Comparison of ENCODE assay signal across 21 cellular contexts in genomic region chr11:75447415-75447814, GRCh38. TPM values are rescaled to one million over a fixed set of nuclear protein-coding genes. Genes with fewer than 3 reads are reported as not detected.
A peak's percentile ranks its signal among the peaks of the same experiment; 100 is the strongest.
DNase-seq lines count a peak whose midpoint lies in the region; TF ChIP-seq lines count a peak whose summit lies in the region.
"Had no signal": no experiment of that assay in that cellular context is flagged by ENCODE, and none has a peak within 500 bp of the region (broad histone marks: within the 10 kb centered on the region; RNA-seq: fewer than 3 reads in every experiment).

No MANE protein-coding gene starts in this region.

- H3K4me3 ChIP-seq in HEK293 (ENCODE audit: low read depth, low read length) (no peak overlapping the region), neuronal stem cell (ENCODE audit: low read length in 2 of 2) (no peak overlapping the region), WERI-Rb-1 (ENCODE audit: low read depth, low read length) (no peak overlapping the region)
- H3K4me3 ChIP-seq: A549; BLaER1 treated with 17β-estradiol and CSF1 and Interleukin-3, amounts not matched to agents 10 nM and 100 nM had no signal

- no peak overlapping the region for H4K8ac ChIP-seq in neuronal stem cell (ENCODE audit: low read depth, low read length)

- WGBS in neuronal stem cell (ENCODE audit: extremely low coverage in 2 of 2, insufficient read length in 2 of 2, insufficient replicate concordance in 1 of 2), 2 donors = no CpG with 5 or more reads among the region's 5 CpGs

- H3K36me3 ChIP-seq in HEK293 (ENCODE audit: control insufficient read depth in 2 of 2, insufficient read depth in 1 of 2, low read length in 2 of 2) = no peaks in the 10 kb centered on the region
- no peaks in the 10 kb centered on the region for H3K36me3 ChIP-seq in neuronal stem cell (replicated peaks in 1 of 2; ENCODE audit: control insufficient read depth in 2 of 2, insufficient read depth in 2 of 2, low read length in 2 of 2)
- no peaks in the 10 kb centered on the region; the same call in 1 of the 2 replicates for H3K36me3 ChIP-seq in WERI-Rb-1

- no peak overlapping the region for H2AFZ ChIP-seq in neuronal stem cell (ENCODE audit: low read length)

- H2BK12ac ChIP-seq in neuronal stem cell (ENCODE audit: low read length) = no peak overlapping the region

- peak; percentile 6 for DNase-seq in NCI-H82 (lab: John Stamatoyannopoulos, UW)
- no peak for DNase-seq in NCI-H82 treated with DMSO at 0.1 percent for 48 hours (lab: John Stamatoyannopoulos, UW; ENCODE audit: unreplicated experiment)
- DNase-seq in MV-4-11 (lab: John Stamatoyannopoulos, UW) = peak; percentile 5
- no peak for DNase-seq in neuronal stem cell (ENCODE audit: low spot score)
- DNase-seq in SKM-1 (lab: John Stamatoyannopoulos, UW; ENCODE audit: unreplicated experiment) = no peak
- DNase-seq in osteocyte (ENCODE audit: extremely low spot score, unreplicated experiment) = no peak
- no peak for DNase-seq in WERI-Rb-1
- DNase-seq: AML-193; Caco-2; Calu3; CD4-positive, alpha-beta T cell; CD8-positive, alpha-beta T cell; DMS79 treated with DMSO at 0.1 percent for 48 hours; GF-D8 had no signal

- no peaks in the 10 kb centered on the region for H3K27me3 Mint-ChIP-seq in osteocyte (ENCODE audit: unreplicated experiment)
- H3K27me3 Mint-ChIP-seq: CD4-positive, alpha-beta T cell had no signal

- H2AK5ac ChIP-seq in neuronal stem cell (ENCODE audit: low read depth, low read length) = no peak overlapping the region

- H2BK120ac ChIP-seq in neuronal stem cell (ENCODE audit: low read depth, low read length) = no peak overlapping the region

- no peak overlapping the region for H2BK5ac ChIP-seq in neuronal stem cell (ENCODE audit: low read length)

- H3K4ac ChIP-seq in neuronal stem cell (ENCODE audit: low read length) = no peak overlapping the region

- H3K4me2 ChIP-seq in neuronal stem cell (ENCODE audit: insufficient read depth, low read length, poor library complexity, severe bottlenecking) = no peak overlapping the region
- H3K4me2 ChIP-seq: A549; BLaER1 treated with 17β-estradiol and CSF1 and Interleukin-3, amounts not matched to agents 10 nM and 100 nM had no signal

- no peak overlapping the region for H3K23ac ChIP-seq in neuronal stem cell (ENCODE audit: low read depth, low read length, poor library complexity)

- POLR2A ChIA-PET in HEK293 (lab: Yijun Ruan, JAX) = no interaction called here

- no peaks in the 10 kb centered on the region for H3K4me1 ChIP-seq in HEK293 (ENCODE audit: control insufficient read depth, insufficient read depth, low read length)
- peaks cover 2 to 3% of the 10 kb centered on the region in 2 donors for H3K4me1 ChIP-seq in neuronal stem cell (ENCODE audit: control insufficient read depth in 2 of 2, insufficient read depth in 1 of 2, low read depth in 1 of 2, low read length in 2 of 2)
- H3K4me1 ChIP-seq: A549; BLaER1 treated with 17β-estradiol and CSF1 and Interleukin-3, amounts not matched to agents 10 nM and 100 nM; Caco-2 had no signal

- H3K4me1 Mint-ChIP-seq in osteocyte (ENCODE audit: unreplicated experiment) = no peaks in the 10 kb centered on the region
- H3K4me1 Mint-ChIP-seq: B cell had no signal

- H3K27ac ChIP-seq in HEK293 (ENCODE audit: extremely low read depth, low read depth, low read length) = no peak overlapping the region
- H3K27ac ChIP-seq in neuronal stem cell (replicated peaks; ENCODE audit: low read length) = no peak overlapping the region
- H3K27ac ChIP-seq in WERI-Rb-1 = no peak overlapping the region
- H3K27ac ChIP-seq: 22Rv1; A549; BLaER1 treated with 17β-estradiol and CSF1 and Interleukin-3, amounts not matched to agents 10 nM and 100 nM; C4-2B had no signal

- H3K9me3 Mint-ChIP-seq in osteocyte (ENCODE audit: unreplicated experiment) = no peaks in the 10 kb centered on the region
- H3K9me3 Mint-ChIP-seq: CD4-positive, alpha-beta T cell; CD8-positive, alpha-beta T cell had no signal

- H3K79me1 ChIP-seq in neuronal stem cell (ENCODE audit: low read depth, low read length) = no peaks in the 10 kb centered on the region

- no peak overlapping the region for H2BK15ac ChIP-seq in neuronal stem cell (ENCODE audit: low read length)

- H3K9ac ChIP-seq in neuronal stem cell (ENCODE audit: low read depth, low read length, poor library complexity) = no peak overlapping the region
- H3K9ac ChIP-seq: BLaER1 treated with 17β-estradiol and CSF1 and Interleukin-3, amounts not matched to agents 10 nM and 100 nM had no signal

- TF ChIP-seq CTCF in HEK293 (tag by site-specific recombination; IDR thresholded peaks at IDR 0.05) = no peak
- no peak for TF ChIP-seq CTCF in osteocyte (IDR thresholded peaks at IDR 0.05)
- TF ChIP-seq CTCF in WERI-Rb-1 (IDR thresholded peaks at IDR 0.05; ENCODE audit: low read depth, low read length) = no peak

- H4K91ac ChIP-seq in neuronal stem cell (ENCODE audit: low read depth, low read length, poor library complexity) = no peak overlapping the region

- H3K4me3 Mint-ChIP-seq in osteocyte (ENCODE audit: unreplicated experiment) = no peak overlapping the region
- H3K4me3 Mint-ChIP-seq: B cell; CD4-positive, alpha-beta T cell; CD8-positive, alpha-beta T cell had no signal

- CTCF ChIA-PET in HEK293 (lab: Yijun Ruan, JAX) = interaction anchor here (7.5 kb wide), 1 partner anchor 84 kb away, joined by 264 read pairs; no protein-coding TSS in a partner anchor

- H3K36me3 Mint-ChIP-seq in osteocyte (ENCODE audit: unreplicated experiment) = no peaks in the 10 kb centered on the region
- H3K36me3 Mint-ChIP-seq: CD8-positive, alpha-beta T cell had no signal

- H3K9me3 ChIP-seq in HEK293 (ENCODE audit: control insufficient read depth, insufficient read depth, low read depth, low read length) (no peaks in the 10 kb centered on the region), neuronal stem cell (replicated peaks in 1 of 2; ENCODE audit: control insufficient read depth in 2 of 2, insufficient read depth in 1 of 2, low read depth in 1 of 2, low read length in 2 of 2) (no peaks in the 10 kb centered on the region), WERI-Rb-1 (ENCODE audit: severe bottlenecking) (no peaks in the 10 kb centered on the region)
- H3K9me3 ChIP-seq: A549; BLaER1 treated with 17β-estradiol and CSF1 and Interleukin-3, amounts not matched to agents 10 nM and 100 nM; Caco-2 had no signal

- H3K27ac Mint-ChIP-seq in osteocyte (ENCODE audit: unreplicated experiment) = no peak overlapping the region
- H3K27ac Mint-ChIP-seq: B cell; CD4-positive, alpha-beta T cell; CD8-positive, alpha-beta T cell had no signal

- no peak overlapping the region for H3K18ac ChIP-seq in neuronal stem cell (ENCODE audit: low read length)

- peak overlapping the region; percentile 60 for H3K14ac ChIP-seq in neuronal stem cell (ENCODE audit: low read length)

- H3K27me3 ChIP-seq in neuronal stem cell (ENCODE audit: control insufficient read depth in 3 of 3, insufficient read depth in 3 of 3, low read depth in 1 of 3, low read length in 3 of 3) = peaks cover 0 to 40% (median 0%) of the 10 kb centered on the region in 3 experiments
- no peaks in the 10 kb centered on the region for H3K27me3 ChIP-seq in WERI-Rb-1 (ENCODE audit: insufficient read depth, low read depth, severe bottlenecking)
- H3K27me3 ChIP-seq: BLaER1 treated with 17β-estradiol and CSF1 and Interleukin-3, amounts not matched to agents 10 nM and 100 nM had no signal

TF ChIP-seq in HEK293, 187 proteins besides CTCF, POLR2A, EP300 and RAD21:
- TF ChIP-seq ZNF133 (tag by site-specific recombination; IDR thresholded peaks at IDR 0.05) (peak; percentile 70), ZSCAN30 (tag by site-specific recombination; IDR thresholded peaks at IDR 0.05) (no peak)
TF ChIP-seq in HEK293: peak in this region for 1.

RNA-seq across cellular contexts. Expression of gene KLHL35, which starts 14.4 kb away (rescaled TPM):
- polyA plus RNA-seq in neuronal stem cell (2013, experiment 1 of 2) = 1.2 TPM
- 1.5 TPM for polyA plus RNA-seq in neuronal stem cell (2013, experiment 2 of 2)
- 2.3 and 2.8 TPM in 2 replicates for total RNA-seq in osteocyte
- total RNA-seq: A172 had no signal

RNA-seq across cellular contexts. Expression of gene RPS3, which starts 48.1 kb away (rescaled TPM):
- 5,741 TPM for polyA plus RNA-seq in neuronal stem cell (2013, experiment 1 of 2)
- polyA plus RNA-seq in neuronal stem cell (2013, experiment 2 of 2) = 5,744 TPM
- 2,093 and 2,150 TPM in 2 replicates for total RNA-seq in osteocyte

Comparison
In these comparisons a context has a peak if more than half of its experiments do, and no peak if none do; other contexts are left out.
1. DNase-seq: peak in NCI-H82 (single experiment) and MV-4-11 (single experiment); none in NCI-H82 treated with DMSO at 0.1 percent for 48 hours (single experiment), neuronal stem cell (single experiment), SKM-1 (single experiment), osteocyte (single experiment) and WERI-Rb-1 (single experiment).